In the genomic region with DNA sequence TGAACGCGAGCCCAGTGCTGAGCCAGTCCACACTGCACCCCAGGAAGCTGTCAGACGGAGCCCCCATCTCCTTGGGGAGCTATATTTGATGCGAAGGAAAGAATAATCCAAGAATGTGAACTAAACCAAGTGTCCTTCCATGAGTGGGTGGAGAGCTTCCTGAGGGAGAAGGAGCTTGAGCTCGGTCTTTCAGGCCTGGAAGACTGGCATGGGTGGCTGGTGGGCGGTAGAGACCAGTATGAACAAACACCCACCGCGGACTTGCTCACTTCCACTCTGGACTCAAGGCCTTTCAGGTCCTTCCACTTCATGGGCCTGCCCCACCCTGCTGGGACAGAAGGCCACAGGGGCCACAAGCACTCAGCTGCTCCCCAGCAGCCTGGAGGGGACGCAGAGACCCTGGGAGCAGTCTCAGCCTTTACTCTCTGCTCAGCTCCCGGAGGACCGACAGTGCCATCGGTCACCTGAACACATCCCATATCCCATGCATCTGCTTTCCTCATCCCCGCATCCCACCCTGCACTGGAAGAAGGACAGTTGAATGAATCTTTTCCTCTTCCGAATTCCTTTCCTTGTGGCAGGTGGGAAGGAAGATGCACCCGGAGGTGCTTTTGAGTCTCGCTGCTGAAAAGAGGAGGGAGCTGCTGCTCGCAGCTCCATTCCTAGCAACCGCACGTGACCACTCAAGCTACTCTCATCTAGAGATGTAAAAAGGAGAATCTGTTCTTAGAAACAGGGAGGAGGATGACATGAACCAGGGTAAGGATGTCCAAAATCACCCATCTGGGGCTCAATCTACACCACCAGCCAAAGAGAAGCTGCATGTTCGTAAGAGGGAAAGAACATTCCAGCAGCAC, we compare ENCODE assay signal across 19 cellular contexts.
"Had no signal": no experiment of that assay in that cellular context is flagged by ENCODE, and none has a peak within 500 bp of the region (broad histone marks: within the 10 kb centered on the region; RNA-seq: fewer than 3 reads in every experiment).

No MANE protein-coding gene starts in this region.

- H3K36me3 Mint-ChIP-seq: activated CD8-positive, alpha-beta memory T cell treated with anti-CD3 and anti-CD28 coated beads, Interleukin-2, amount 10 ng/mL, durations not matched to agents 7 days and 5 days; activated naive CD4-positive, alpha-beta T cell treated with anti-CD3 and anti-CD28 coated beads, Interleukin-2, amount 50 U/mL, for 24 hours had no signal

- H3K27me3 Mint-ChIP-seq: brain had no signal

- DNase-seq: activated CD8-positive, alpha-beta memory T cell treated with anti-CD3 and anti-CD28 coated beads, Interleukin-2, amount 10 ng/mL, durations not matched to agents 7 days and 5 days; activated effector memory CD4-positive, alpha-beta T cell treated with Interleukin-2 at 50 U/mL for 16 hours; activated T-cell treated with anti-CD3 and anti-CD28 coated beads, Interleukin-2, amount 50 U/mL, for 24 hours; esophagus squamous epithelium; foreskin fibroblast; left ventricle myocardium superior; mesendoderm; sigmoid colon; stimulated activated CD4-positive, alpha-beta T cell treated with anti-CD3 and anti-CD28 coated beads, Interleukin-2, amount 100 ng/mL, for 48 hours; stimulated activated CD8-positive, alpha-beta memory T cell treated with anti-CD3 and anti-CD28 coated beads, Interleukin-4, amount 100 ng/mL, for 48 hours had no signal

- H3K4me3 Mint-ChIP-seq: activated CD8-positive, alpha-beta memory T cell treated with anti-CD3 and anti-CD28 coated beads, Interleukin-2, amount 10 ng/mL, durations not matched to agents 7 days and 5 days; activated naive CD4-positive, alpha-beta T cell treated with anti-CD3 and anti-CD28 coated beads, Interleukin-2, amount 50 U/mL, for 24 hours; activated T-cell treated with anti-CD3 and anti-CD28 coated beads, Interleukin-2, amount 50 U/mL, for 24 hours; stimulated activated naive CD8-positive, alpha-beta T cell treated with anti-CD3 and anti-CD28 coated beads, Interleukin-15, Interleukin-2, amounts not matched to agents 100 ng/mL and 50 ng/mL, for 24 hours; T-helper 1 cell treated with Interleukin-12 subunit alpha and Interleukin-12 subunit beta and Interleukin-4 antibody, amounts not matched to agents 30 μg/mL and 1 μg/mL, for 36 hours had no signal

- FAIRE-seq: endometrium, keratinocyte had no signal

- H3K4me3 ChIP-seq: esophagus squamous epithelium, thoracic aorta, vagina had no signal

- H3K9me3 Mint-ChIP-seq: activated naive CD4-positive, alpha-beta T cell treated with anti-CD3 and anti-CD28 coated beads, Interleukin-2, amount 50 U/mL, for 24 hours; activated T-cell treated with anti-CD3 and anti-CD28 coated beads, Interleukin-2, amount 50 U/mL, for 24 hours; stimulated activated naive CD8-positive, alpha-beta T cell treated with anti-CD3 and anti-CD28 coated beads, Interleukin-15, Interleukin-2, amounts not matched to agents 100 ng/mL and 50 ng/mL, for 24 hours; T-helper 1 cell treated with Interleukin-12 subunit alpha and Interleukin-12 subunit beta and Interleukin-4 antibody, amounts not matched to agents 30 μg/mL and 1 μg/mL, for 36 hours had no signal

- ATAC-seq: activated CD8-positive, alpha-beta memory T cell treated with anti-CD3 and anti-CD28 coated beads, Interleukin-2, amount 10 ng/mL, durations not matched to agents 7 days and 5 days; SK-N-SH treated with all-trans-retinoic acid at 6 μM for 48 hours had no signal

- H3K36me3 ChIP-seq: esophagus squamous epithelium, sigmoid colon, thoracic aorta, vagina had no signal

- H3K27me3 ChIP-seq: sigmoid colon, vagina had no signal

- H3K9me3 ChIP-seq: esophagus squamous epithelium, sigmoid colon, thoracic aorta, vagina had no signal

- H3K4me1 ChIP-seq: esophagus squamous epithelium, vagina had no signal

- H3K27ac Mint-ChIP-seq: activated CD8-positive, alpha-beta memory T cell treated with anti-CD3 and anti-CD28 coated beads, Interleukin-2, amount 10 ng/mL, durations not matched to agents 7 days and 5 days; activated naive CD4-positive, alpha-beta T cell treated with anti-CD3 and anti-CD28 coated beads, Interleukin-2, amount 50 U/mL, for 24 hours; activated T-cell treated with anti-CD3 and anti-CD28 coated beads, Interleukin-2, amount 50 U/mL, for 24 hours; stimulated activated naive CD8-positive, alpha-beta T cell treated with anti-CD3 and anti-CD28 coated beads, Interleukin-15, Interleukin-2, amounts not matched to agents 100 ng/mL and 50 ng/mL, for 24 hours; T-helper 1 cell treated with Interleukin-12 subunit alpha and Interleukin-12 subunit beta and Interleukin-4 antibody, amounts not matched to agents 30 μg/mL and 1 μg/mL, for 36 hours had no signal

- H3K4me1 Mint-ChIP-seq: activated CD8-positive, alpha-beta memory T cell treated with anti-CD3 and anti-CD28 coated beads, Interleukin-2, amount 10 ng/mL, durations not matched to agents 7 days and 5 days; activated naive CD4-positive, alpha-beta T cell treated with anti-CD3 and anti-CD28 coated beads, Interleukin-2, amount 50 U/mL, for 24 hours had no signal

- H3K27ac ChIP-seq: esophagus squamous epithelium, sigmoid colon, thoracic aorta, vagina had no signal
